In genomic region chr17:9406046-9406631, GRCh38 we compare ENCODE assay signal across 23 cellular contexts.
"Had no signal": no experiment of that assay in that cellular context is flagged by ENCODE, and none has a peak within 500 bp of the region (broad histone marks: within the 10 kb centered on the region; RNA-seq: fewer than 3 reads in every experiment).

No MANE protein-coding gene starts in this region.

- DNase-seq: activated CD4-positive, alpha-beta T cell treated with anti-CD3 and anti-CD28 coated beads for 36 hours; activated CD4-positive, alpha-beta T cell treated with anti-CD3 and anti-CD28 coated beads, Interleukin-2, amount 50 U/mL, for 4 hours; activated CD8-positive, alpha-beta memory T cell treated with anti-CD3 and anti-CD28 coated beads for 24 hours; activated CD8-positive, alpha-beta memory T cell treated with anti-CD3 and anti-CD28 coated beads, Interleukin-2, amount 50 U/mL, for 4 hours; activated naive CD4-positive, alpha-beta T cell; activated T-cell treated with anti-CD3 and anti-CD28 coated beads, Interleukin-2, amount 50 U/mL, for 4 hours; cerebellar nuclear complex; gastrocnemius medialis; islet precursor cell; left cardiac atrium; pancreas; psoas muscle; spleen; stimulated activated CD4-positive, alpha-beta T cell treated with anti-CD3 and anti-CD28 coated beads, Interleukin-4, amount 100 ng/mL, for 1 hour; T1000; tibial artery had no signal

- H3K9me3 Mint-ChIP-seq: activated T-cell treated with anti-CD3 and anti-CD28 coated beads, Interleukin-2, amount 50 U/mL, for 4 hours; activated T-helper 2 cell treated with anti-CD3 and anti-CD28 coated beads, Interferon-gamma antibody, Interleukin-2, Interleukin-4, amounts not matched to agents 10 μg/mL and 5 μg/mL and 100 μg/mL, durations not matched to agents 14 hours and 24 hours and 36 hours; natural killer cell treated with Interleukin-12 subunit alpha and Interleukin-12 subunit beta and Interleukin-15 and Interleukin-18, amount 100 ng/mL, for 72 hours; stimulated activated naive CD8-positive, alpha-beta T cell treated with anti-CD3 and anti-CD28 coated beads, Interleukin-15, Interleukin-2, amounts not matched to agents 100 ng/mL and 50 ng/mL, for 24 hours; T-helper 1 cell treated with Interleukin-12 subunit alpha and Interleukin-12 subunit beta and Interleukin-4 antibody, amounts not matched to agents 30 μg/mL and 1 μg/mL, for 36 hours had no signal

- H3K4me3 ChIP-seq: gastrocnemius medialis, pancreas, psoas muscle, right atrium auricular region, spleen, tibial artery had no signal

- H3K27ac Mint-ChIP-seq: activated CD4-positive, alpha-beta T cell treated with anti-CD3 and anti-CD28 coated beads for 36 hours; activated naive CD8-positive, alpha-beta T cell; activated T-helper 2 cell treated with anti-CD3 and anti-CD28 coated beads, Interferon-gamma antibody, Interleukin-2, Interleukin-4, amounts not matched to agents 10 μg/mL and 5 μg/mL and 100 μg/mL, durations not matched to agents 14 hours and 24 hours and 36 hours; natural killer cell treated with Interleukin-12 subunit alpha and Interleukin-12 subunit beta and Interleukin-15 and Interleukin-18, amount 100 ng/mL, for 72 hours; stimulated activated naive CD8-positive, alpha-beta T cell treated with anti-CD3 and anti-CD28 coated beads, Interleukin-15, Interleukin-2, amounts not matched to agents 100 ng/mL and 50 ng/mL, for 24 hours; T-helper 1 cell treated with Interleukin-12 subunit alpha and Interleukin-12 subunit beta and Interleukin-4 antibody, amounts not matched to agents 30 μg/mL and 1 μg/mL, for 36 hours; WTC11 had no signal

- ATAC-seq: activated CD4-positive, alpha-beta T cell treated with anti-CD3 and anti-CD28 coated beads for 36 hours; activated T-cell treated with anti-CD3 and anti-CD28 coated beads, Interleukin-2, amount 50 U/mL, for 4 hours; gastrocnemius medialis; left cardiac atrium; natural killer cell treated with Interleukin-12 subunit alpha and Interleukin-12 subunit beta and Interleukin-15 and Interleukin-18, amount 100 ng/mL, for 72 hours; pancreas; psoas muscle; WTC11 had no signal

- H3K36me3 Mint-ChIP-seq: WTC11 had no signal

- H3K4me1 Mint-ChIP-seq: activated CD4-positive, alpha-beta T cell treated with anti-CD3 and anti-CD28 coated beads for 36 hours had no signal

- H3K4me3 Mint-ChIP-seq: activated CD4-positive, alpha-beta T cell treated with anti-CD3 and anti-CD28 coated beads for 36 hours; activated naive CD8-positive, alpha-beta T cell; activated T-cell treated with anti-CD3 and anti-CD28 coated beads, Interleukin-2, amount 50 U/mL, for 4 hours; natural killer cell treated with Interleukin-12 subunit alpha and Interleukin-12 subunit beta and Interleukin-15 and Interleukin-18, amount 100 ng/mL, for 72 hours; stimulated activated naive CD8-positive, alpha-beta T cell treated with anti-CD3 and anti-CD28 coated beads, Interleukin-15, Interleukin-2, amounts not matched to agents 100 ng/mL and 50 ng/mL, for 24 hours; T-helper 1 cell treated with Interleukin-12 subunit alpha and Interleukin-12 subunit beta and Interleukin-4 antibody, amounts not matched to agents 30 μg/mL and 1 μg/mL, for 36 hours; WTC11 had no signal
